24 cellular contexts compared by ENCODE assay signal in genomic region chr16:30456302-30456701, GRCh38. TPM values are rescaled to one million over a fixed set of nuclear protein-coding genes. Genes with fewer than 3 reads are reported as not detected.
DNase-seq lines count a peak whose midpoint lies in the region; ATAC-seq and TF ChIP-seq lines count a peak whose summit lies in the region.
"Had no signal": no experiment of that assay in that cellular context is flagged by ENCODE, and none has a peak within 500 bp of the region (broad histone marks: within the 10 kb centered on the region; RNA-seq: fewer than 3 reads in every experiment).

No MANE protein-coding gene starts in this region.

- CTCF ChIA-PET in activated CD4-positive, alpha-beta T cell treated with anti-CD3 and anti-CD28 coated beads for 36 hours (lab: Charles Lee): interaction anchor here (0.9 to 7.0 kb wide), 9 partner anchors 9 to 154 kb away, joined by 3 to 39 read pairs (median 6); partner anchors contain the start of genes DCTPP1, ITGAL, SEPHS2 and ZNF689
- CTCF ChIA-PET in CD4-positive, alpha-beta T cell (lab: Charles Lee): interaction anchor here (1.2 kb wide), 1 partner anchor 69 kb away, joined by 3 read pairs; no protein-coding TSS in a partner anchor

- H3F3A ChIP-seq in OCI-LY1 (ENCODE audit: insufficient read depth, low read length): 0 out of 2 replicates have a peak, but pooled peaks cover 3% of the 10 kb centered on the region

- no peaks in the 10 kb centered on the region for H3K9me2 ChIP-seq in OCI-LY1 (ENCODE audit: low read depth, low read length)

- no peaks in the 10 kb centered on the region for H3K79me2 ChIP-seq in OCI-LY1 (ENCODE audit: insufficient read depth, low read length)

- no peaks in the 10 kb centered on the region for H4K20me1 ChIP-seq in OCI-LY1 (ENCODE audit: insufficient read depth, low read length)

- H3K4me1 ChIP-seq in OCI-LY1 (ENCODE audit: insufficient read depth, low read length, severe bottlenecking) (peaks cover 88% of the 10 kb centered on the region), suprapubic skin (no peaks in the 10 kb centered on the region)

- H3K27me3 Mint-ChIP-seq in activated CD4-positive, alpha-beta T cell treated with anti-CD3 and anti-CD28 coated beads for 36 hours: no peaks in the 10 kb centered on the region
- H3K27me3 Mint-ChIP-seq in CD4-positive, alpha-beta T cell: no peaks in the 10 kb centered on the region
- H3K27me3 Mint-ChIP-seq in central memory CD8-positive, alpha-beta T cell: no peaks in the 10 kb centered on the region
- H3K27me3 Mint-ChIP-seq: type B pancreatic cell had no signal

- no peak for TF ChIP-seq EP300 in suprapubic skin (IDR thresholded peaks at IDR 0.05)

- ATAC-seq in activated CD4-positive, alpha-beta T cell treated with anti-CD3 and anti-CD28 coated beads for 36 hours: no peak
- no peak for ATAC-seq in CD4-positive, alpha-beta T cell (ENCODE audit: poor library complexity)
- no peak for ATAC-seq in central memory CD8-positive, alpha-beta T cell (replicated peaks; ENCODE audit: extremely low read depth, poor library complexity, severe bottlenecking)

- no peaks in the 10 kb centered on the region for H3K36me3 ChIP-seq in OCI-LY1 (ENCODE audit: insufficient read depth, low read length)
- no peaks in the 10 kb centered on the region for H3K36me3 ChIP-seq in suprapubic skin
- H3K36me3 ChIP-seq: BE2C, cardiac muscle cell, stomach had no signal

- TF ChIP-seq POLR2A in suprapubic skin (IDR thresholded peaks at IDR 0.05): no peak

- WGBS in suprapubic skin: 67% methylated on average over 1 of the region's 1 CpG

- H3K27me3 ChIP-seq in CD4-positive, alpha-beta T cell (ENCODE audit: control insufficient read depth, insufficient read depth, low read length): no peaks in the 10 kb centered on the region
- H3K27me3 ChIP-seq in OCI-LY1 (ENCODE audit: insufficient read depth, low read length) (no peaks in the 10 kb centered on the region), suprapubic skin (no peaks in the 10 kb centered on the region)
- H3K27me3 ChIP-seq: BE2C, cardiac muscle cell, stomach had no signal

- no peak for TF ChIP-seq CTCF in CD4-positive, alpha-beta T cell (IDR thresholded peaks at IDR 0.05)
- TF ChIP-seq CTCF in OCI-LY1 (IDR thresholded peaks at IDR 0.05; ENCODE audit: low read length) (no peak), suprapubic skin (IDR thresholded peaks at IDR 0.05) (no peak)

- no peaks in the 10 kb centered on the region for H3K36me3 Mint-ChIP-seq in activated CD4-positive, alpha-beta T cell treated with anti-CD3 and anti-CD28 coated beads for 36 hours (ENCODE audit: low read depth)
- H3K36me3 Mint-ChIP-seq in CD4-positive, alpha-beta T cell (ENCODE audit: low read depth): no peaks in the 10 kb centered on the region
- H3K36me3 Mint-ChIP-seq in central memory CD8-positive, alpha-beta T cell (ENCODE audit: insufficient read depth): peaks cover 13% of the 10 kb centered on the region
- H3K36me3 Mint-ChIP-seq: type B pancreatic cell had no signal

- H3K4me1 Mint-ChIP-seq in activated CD4-positive, alpha-beta T cell treated with anti-CD3 and anti-CD28 coated beads for 36 hours: peaks cover 60% of the 10 kb centered on the region
- peaks cover 51% of the 10 kb centered on the region for H3K4me1 Mint-ChIP-seq in CD4-positive, alpha-beta T cell (ENCODE audit: low read depth)
- H3K4me1 Mint-ChIP-seq in central memory CD8-positive, alpha-beta T cell: peaks cover 57% of the 10 kb centered on the region

- H3K27ac ChIP-seq in CD4-positive, alpha-beta T cell (ENCODE audit: low read depth, low read length): no peak overlapping the region
- peak overlapping the region; percentile 98 for H3K27ac ChIP-seq in OCI-LY1 (ENCODE audit: low read depth, low read length, poor library complexity, severe bottlenecking)
- H3K27ac ChIP-seq in suprapubic skin: no peak overlapping the region
- H3K27ac ChIP-seq: cardiac muscle cell, stomach had no signal

- no peak overlapping the region for H3K4me2 ChIP-seq in OCI-LY1 (ENCODE audit: low read length)
- H3K4me2 ChIP-seq: smooth muscle cell had no signal

- no peak overlapping the region for H3K4me3 Mint-ChIP-seq in activated CD4-positive, alpha-beta T cell treated with anti-CD3 and anti-CD28 coated beads for 36 hours
- H3K4me3 Mint-ChIP-seq in CD4-positive, alpha-beta T cell: no peak overlapping the region
- peak overlapping the region; percentile 25 for H3K4me3 Mint-ChIP-seq in central memory CD8-positive, alpha-beta T cell
- H3K4me3 Mint-ChIP-seq: type B pancreatic cell had no signal

- H3K4me3 ChIP-seq in OCI-LY1 (ENCODE audit: low read depth, low read length, poor library complexity, severe bottlenecking) (no peak overlapping the region), suprapubic skin (no peak overlapping the region)
- H3K4me3 ChIP-seq: cardiac muscle cell, smooth muscle cell, stomach had no signal

- H3K9me3 ChIP-seq in CD4-positive, alpha-beta T cell (ENCODE audit: control insufficient read depth, low read length): no peaks in the 10 kb centered on the region
- H3K9me3 ChIP-seq in OCI-LY1 (ENCODE audit: low read length): no peaks in the 10 kb centered on the region
- no peaks in the 10 kb centered on the region for H3K9me3 ChIP-seq in suprapubic skin
- H3K9me3 ChIP-seq: BE2C, stomach had no signal

- H3K9ac ChIP-seq in OCI-LY1 (ENCODE audit: low read length): no peak overlapping the region

- no peak overlapping the region for H2AFZ ChIP-seq in OCI-LY1 (ENCODE audit: low read length)

- DNase-seq in activated CD4-positive, alpha-beta T cell treated with anti-CD3 and anti-CD28 coated beads for 36 hours: no peak
- DNase-seq in activated CD4-positive, alpha-beta T cell treated with anti-CD3 and anti-CD28 coated beads for 1 hour: no peak
- DNase-seq in CD4-positive, alpha-beta T cell: no peak
- DNase-seq in central memory CD8-positive, alpha-beta T cell (ENCODE audit: low spot score in 2 of 2): no peak
- DNase-seq in NCI-H446 (lab: John Stamatoyannopoulos, UW) (no peak), suprapubic skin (ENCODE audit: low spot score in 2 of 2) (no peak)
- no peak for DNase-seq in effector CD8-positive, alpha-beta T cell (lab: John Stamatoyannopoulos, UW)
- DNase-seq: BE2C, Calu3, glutamatergic neuron, kidney glomerular epithelial cell, NCI-H1092 treated with DMSO at 0.1 percent for 48 hours, NCI-H2029, NCI-H226, NCI-H82, SHP77, stomach had no signal

- H3K9me3 Mint-ChIP-seq in activated CD4-positive, alpha-beta T cell treated with anti-CD3 and anti-CD28 coated beads for 36 hours (ENCODE audit: low read depth): no peaks in the 10 kb centered on the region
- no peaks in the 10 kb centered on the region for H3K9me3 Mint-ChIP-seq in CD4-positive, alpha-beta T cell
- H3K9me3 Mint-ChIP-seq in central memory CD8-positive, alpha-beta T cell: no peaks in the 10 kb centered on the region
- H3K9me3 Mint-ChIP-seq: type B pancreatic cell had no signal

- POLR2A ChIA-PET in activated CD4-positive, alpha-beta T cell treated with anti-CD3 and anti-CD28 coated beads for 36 hours (lab: Charles Lee): interaction anchor here (0.6 to 1.3 kb wide), 2 partner anchors 17 to 712 kb away, joined by 3 to 5 read pairs; no protein-coding TSS in a partner anchor
- POLR2A ChIA-PET in CD4-positive, alpha-beta T cell (lab: Charles Lee): interaction anchor here (1.2 to 7.9 kb wide), 4 partner anchors 15 to 66 kb away, joined by 3 to 170 read pairs (median 3); partner anchors contain the start of genes DCTPP1 and ITGAL

- peak overlapping the region; percentile 83 for H3K27ac Mint-ChIP-seq in activated CD4-positive, alpha-beta T cell treated with anti-CD3 and anti-CD28 coated beads for 36 hours
- H3K27ac Mint-ChIP-seq in CD4-positive, alpha-beta T cell: peak overlapping the region; percentile 91
- no peak overlapping the region for H3K27ac Mint-ChIP-seq in central memory CD8-positive, alpha-beta T cell (ENCODE audit: low read depth)
- H3K27ac Mint-ChIP-seq: type B pancreatic cell had no signal

- intact Hi-C loops in activated CD4-positive, alpha-beta T cell treated with anti-CD3 and anti-CD28 coated beads for 36 hours (cut with DNase I, micrococcal nuclease): loop anchor here in 1 of 2 experiments (5.0 kb wide), 1 partner anchor 71 kb away; the partner anchor contains the start of gene ZNF768
- intact Hi-C loops in CD4-positive, alpha-beta T cell (cut with DNase I, micrococcal nuclease): no loop called here

RNA-seq across cellular contexts. Expression of gene SEPHS2, which starts 10.6 kb away (rescaled TPM):
- 10 to 100 TPM; 37.8 to 56.0 TPM for total RNA-seq in activated CD4-positive, alpha-beta T cell treated with anti-CD3 and anti-CD28 coated beads for 36 hours
- 10 to 100 TPM; 25.4 to 25.9 TPM for total RNA-seq in CD4-positive, alpha-beta T cell
- 10 to 100 TPM; 16.8 to 26.2 (median 22.2) TPM for total RNA-seq in suprapubic skin

RNA-seq across cellular contexts. Expression of gene ITGAL, which starts 16.2 kb away (rescaled TPM):
- total RNA-seq in activated CD4-positive, alpha-beta T cell treated with anti-CD3 and anti-CD28 coated beads for 36 hours: 100 to 1,000 TPM; 210 to 222 TPM
- 100 to 1,000 TPM; 186 to 187 TPM for total RNA-seq in CD4-positive, alpha-beta T cell
- 1 to 10 TPM in 2 of 4 donors, under 1 TPM in 2; 0.47 to 4.3 (median 1.9) TPM for total RNA-seq in suprapubic skin
- total RNA-seq: Calu3, cardiac muscle cell, Daoy, dermis microvascular lymphatic vessel endothelial cell, H4, smooth muscle cell had no signal

RNA-seq across cellular contexts. Expression of gene DCTPP1, which starts 26.5 kb away (rescaled TPM):
- total RNA-seq in activated CD4-positive, alpha-beta T cell treated with anti-CD3 and anti-CD28 coated beads for 36 hours: 100 to 1,000 TPM in 1 of 2 experiments, 10 to 100 TPM in 1; 89.3 to 102 TPM
- total RNA-seq in CD4-positive, alpha-beta T cell: 1 to 10 TPM; 5.4 to 6.5 TPM
- total RNA-seq in suprapubic skin: 10 to 100 TPM; 17.2 to 26.0 (median 20.0) TPM

RNA-seq across cellular contexts. Expression of gene ZNF771, which starts 48.9 kb away (rescaled TPM):
- 1 to 10 TPM; 3.8 to 4.0 TPM for total RNA-seq in activated CD4-positive, alpha-beta T cell treated with anti-CD3 and anti-CD28 coated beads for 36 hours
- total RNA-seq in CD4-positive, alpha-beta T cell: 1 to 10 TPM in 1 of 2 experiments, under 1 TPM in 1; 0.80 to 1.2 TPM
- 10 to 100 TPM in 1 of 4 donors, 1 to 10 TPM in 3; 4.9 to 14.3 (median 7.3) TPM for total RNA-seq in suprapubic skin

Comparison
In these comparisons a context has a peak if more than half of its experiments do, and no peak if none do; other contexts are left out.
1. RNA of gene ITGAL, which starts 16.2 kb away (total RNA-seq): 210 to 222 TPM in activated CD4-positive, alpha-beta T cell treated with anti-CD3 and anti-CD28 coated beads for 36 hours and 186 to 187 TPM in CD4-positive, alpha-beta T cell; 0.47 to 4.3 TPM in suprapubic skin; every median in the first group is over 10 times any median in the second.